In the genomic region with DNA sequence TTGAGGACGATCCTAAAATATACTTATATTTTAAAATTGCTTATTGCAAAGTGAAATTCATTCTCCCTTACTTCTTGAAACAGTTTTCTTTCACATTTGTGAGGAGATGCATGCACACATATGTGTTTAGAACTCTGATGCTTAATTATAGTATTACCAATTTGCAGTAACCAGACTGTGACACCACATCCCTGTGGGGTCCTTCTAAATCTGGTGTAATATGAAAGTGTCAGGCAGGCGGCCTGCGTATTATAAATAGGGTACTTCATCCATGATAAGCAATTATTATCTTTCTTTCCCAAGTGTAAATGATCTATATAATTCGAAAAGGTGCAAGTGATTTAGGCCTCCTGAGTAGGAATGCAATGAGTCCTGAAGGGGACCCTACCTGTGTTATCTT, we compare ENCODE assay signal across 8 cellular contexts. TPM values are rescaled to one million over a fixed set of nuclear protein-coding genes. Genes with fewer than 3 reads are reported as not detected.
DNase-seq lines count a peak whose midpoint lies in the region; ATAC-seq, FAIRE-seq and TF ChIP-seq lines count a peak whose summit lies in the region.

No MANE protein-coding gene starts in this region.

- H3K27me3 Mint-ChIP-seq in activated T-cell treated with anti-CD3 and anti-CD28 coated beads, Interleukin-2, amount 50 U/mL, for 72 hours (ENCODE audit: low read depth): no peaks in the 10 kb centered on the region

- H3K9me3 Mint-ChIP-seq in activated T-cell treated with anti-CD3 and anti-CD28 coated beads, Interleukin-2, amount 50 U/mL, for 72 hours: no peaks in the 10 kb centered on the region
- no peaks in the 10 kb centered on the region for H3K9me3 Mint-ChIP-seq in activated naive CD4-positive, alpha-beta T cell treated with anti-CD3 and anti-CD28 coated beads, Interleukin-2, amount 50 U/mL, for 72 hours

- no peak for DNase-seq in activated T-cell treated with anti-CD3 and anti-CD28 coated beads, Interleukin-2, amount 50 U/mL, for 72 hours
- DNase-seq in activated T-cell treated with anti-CD3 and anti-CD28 coated beads, Interleukin-2, amount 50 U/mL, for 48 hours: no peak
- DNase-seq in activated naive CD4-positive, alpha-beta T cell treated with anti-CD3 and anti-CD28 coated beads, Interleukin-2, amount 50 U/mL, for 72 hours (ENCODE audit: low spot score in 2 of 2): no peak
- DNase-seq in kidney (no peak), tibial artery (no peak), SK-N-DZ (ENCODE audit: low spot score) (no peak)

- H3K9ac ChIP-seq in kidney (ENCODE audit: low read length in 2 of 2): peak overlapping the region; percentile 63 to 94

- H3K36me3 ChIP-seq in kidney (ENCODE audit: control insufficient read depth in 1 of 2, insufficient read depth in 2 of 2, low read length in 2 of 2) (peaks cover 0 to 2% of the 10 kb centered on the region in 2 donors), tibial artery (peaks cover 0 to 5% (median 0%) of the 10 kb centered on the region in 3 donors)

- H3K4me1 Mint-ChIP-seq in activated T-cell treated with anti-CD3 and anti-CD28 coated beads, Interleukin-2, amount 50 U/mL, for 72 hours (ENCODE audit: low read depth): peaks cover 34% of the 10 kb centered on the region

- peak overlapping the region; percentile 94 to 100 for H3K4me3 Mint-ChIP-seq in activated T-cell treated with anti-CD3 and anti-CD28 coated beads, Interleukin-2, amount 50 U/mL, for 72 hours

- FAIRE-seq in kidney (lab: Jason Lieb, UNC): no peak

- peaks cover 2 to 8% of the 10 kb centered on the region in 2 donors for H3K36me3 Mint-ChIP-seq in activated T-cell treated with anti-CD3 and anti-CD28 coated beads, Interleukin-2, amount 50 U/mL, for 72 hours (ENCODE audit: insufficient read depth in 2 of 2)
- peaks cover 8 to 17% of the 10 kb centered on the region in 2 donors for H3K36me3 Mint-ChIP-seq in activated naive CD4-positive, alpha-beta T cell treated with anti-CD3 and anti-CD28 coated beads, Interleukin-2, amount 50 U/mL, for 72 hours

- H3K27me3 ChIP-seq in tibial artery: no peaks in the 10 kb centered on the region

- peak overlapping the region; percentile 100 for H3K27ac Mint-ChIP-seq in activated T-cell treated with anti-CD3 and anti-CD28 coated beads, Interleukin-2, amount 50 U/mL, for 72 hours
- peak overlapping the region; percentile 96 to 99 for H3K27ac Mint-ChIP-seq in activated naive CD4-positive, alpha-beta T cell treated with anti-CD3 and anti-CD28 coated beads, Interleukin-2, amount 50 U/mL, for 72 hours

- no peaks in the 10 kb centered on the region for H3K9me3 ChIP-seq in kidney (ENCODE audit: control insufficient read depth in 1 of 2, low read length in 2 of 2)
- no peaks in the 10 kb centered on the region for H3K9me3 ChIP-seq in tibial artery

- peaks cover 5 to 6% of the 10 kb centered on the region in 2 donors for H3K4me1 ChIP-seq in kidney (ENCODE audit: control insufficient read depth in 1 of 2, insufficient read depth in 1 of 2, low read depth in 1 of 2, low read length in 2 of 2)
- H3K4me1 ChIP-seq in tibial artery: peaks cover 0 to 16% (median 9%) of the 10 kb centered on the region in 4 donors

- intact Hi-C loops in kidney (cut with DNase I) (no loop called here), tibial artery (cut with DNase I; ENCODE audit: low total_unique reads) (no loop called here)

- TF ChIP-seq CTCF in kidney (IDR thresholded peaks at IDR 0.05; ENCODE audit: borderline replicate concordance, extremely low read depth, insufficient read depth) (no peak), tibial artery (IDR thresholded peaks at IDR 0.05) (no peak)

- ATAC-seq in activated T-cell treated with anti-CD3 and anti-CD28 coated beads, Interleukin-2, amount 50 U/mL, for 72 hours (replicated peaks in 1 of 2): no peak
- ATAC-seq in activated naive CD4-positive, alpha-beta T cell treated with anti-CD3 and anti-CD28 coated beads, Interleukin-2, amount 50 U/mL, for 72 hours: no peak
- no peak for ATAC-seq in HG03571 (IDR thresholded peaks at IDR 0.05; ENCODE audit: unreplicated experiment)
- ATAC-seq in GM19351 (IDR thresholded peaks at IDR 0.05; ENCODE audit: unreplicated experiment): no peak

- peak overlapping the region; percentile 93 to 100 for H3K4me3 ChIP-seq in kidney (ENCODE audit: low read length in 2 of 2)
- peak overlapping the region; percentile 65 to 73 for H3K4me3 ChIP-seq in tibial artery

- H3K27ac ChIP-seq in kidney (ENCODE audit: low read depth in 2 of 2, low read length in 2 of 2) (no peak overlapping the region), tibial artery (peak overlapping the region; percentile 85 to 89)

RNA-seq across cellular contexts. Expression of gene EFCAB7, which starts 0.8 kb away (rescaled TPM):
- 1 to 10 TPM; 7.2 to 7.5 TPM for total RNA-seq in activated T-cell treated with anti-CD3 and anti-CD28 coated beads, Interleukin-2, amount 50 U/mL, for 72 hours
- 10 to 100 TPM in 1 of 2 donors, 1 to 10 TPM in 1; 8.4 to 18.7 TPM for total RNA-seq in activated naive CD4-positive, alpha-beta T cell treated with anti-CD3 and anti-CD28 coated beads, Interleukin-2, amount 50 U/mL, for 72 hours
- total RNA-seq in kidney: 9.6 TPM
- polyA plus RNA-seq in kidney (ENCODE audit: insufficient read depth, low read depth, low replicate concordance): 5.1 TPM
- 12.3 and 13.9 TPM in 2 replicates for polyA plus RNA-seq in SK-N-DZ (2014; cell fraction: cytosol; rRNA removed)
- 15.3 and 46.4 TPM in 2 replicates for polyA plus RNA-seq in SK-N-DZ (2014; cell fraction: nucleus; rRNA removed)

RNA-seq across cellular contexts. Expression of gene ITGB3BP, which starts 1.1 kb away (rescaled TPM):
- total RNA-seq in activated T-cell treated with anti-CD3 and anti-CD28 coated beads, Interleukin-2, amount 50 U/mL, for 72 hours: 10 to 100 TPM; 70.0 to 86.5 TPM
- total RNA-seq in activated naive CD4-positive, alpha-beta T cell treated with anti-CD3 and anti-CD28 coated beads, Interleukin-2, amount 50 U/mL, for 72 hours: 10 to 100 TPM; 45.7 to 74.3 TPM
- total RNA-seq in kidney: 27.2 TPM
- 29.1 TPM for polyA plus RNA-seq in kidney (ENCODE audit: insufficient read depth, low read depth, low replicate concordance)
- 102 and 118 TPM in 2 replicates for polyA plus RNA-seq in SK-N-DZ (2014; cell fraction: cytosol; rRNA removed)
- polyA plus RNA-seq in SK-N-DZ (2014; cell fraction: nucleus; rRNA removed): 102 and 105 TPM in 2 replicates

Comparison
In these comparisons a context has a peak if more than half of its experiments do, and no peak if none do; other contexts are left out.
1. H3K27ac ChIP-seq: peak in tibial artery (2 of 2); none in kidney (0 of 2).